Comparison of ENCODE assay signal across 8 cellular contexts in genomic region chr7:128477336-128477690, GRCh38. TPM values are rescaled to one million over a fixed set of nuclear protein-coding genes. Genes with fewer than 3 reads are reported as not detected.
DNase-seq lines count a peak whose midpoint lies in the region; ATAC-seq and TF ChIP-seq lines count a peak whose summit lies in the region.
"Not testable (repeated sequence)": the region's sequence is repeated elsewhere in the genome, so short reads cannot be mapped to it uniquely, and the experiment has no call there.

No MANE protein-coding gene starts in this region.

- ATAC-seq in CD4-positive, CD25-positive, alpha-beta regulatory T cell (ENCODE audit: low read depth in 2 of 2); RWPE2 (ENCODE audit: low read depth); activated naive CD4-positive, alpha-beta T cell treated with anti-CD3 and anti-CD28 coated beads, Interleukin-2, amount 50 U/mL, for 72 hours: not testable (repeated sequence)
- peak; percentile 1 for ATAC-seq in HG03175 (IDR thresholded peaks at IDR 0.05; ENCODE audit: unreplicated experiment)

- peak overlapping the region; percentile 91 to 97 (median 96) for H3K27ac Mint-ChIP-seq in CD4-positive, CD25-positive, alpha-beta regulatory T cell
- peak overlapping the region; percentile 99 to 100 for H3K27ac Mint-ChIP-seq in activated naive CD4-positive, alpha-beta T cell treated with anti-CD3 and anti-CD28 coated beads, Interleukin-2, amount 50 U/mL, for 72 hours
- H3K27ac Mint-ChIP-seq in nephron progenitor cell: peak overlapping the region; percentile 99

- TF ChIP-seq CTCF in RWPE2 (IDR thresholded peaks at IDR 0.05; ENCODE audit: poor library complexity, severe bottlenecking); nephron progenitor cell (IDR thresholded peaks at IDR 0.05); stomach (IDR thresholded peaks at IDR 0.05): not testable (repeated sequence)

- not testable (repeated sequence) for TF ChIP-seq POLR2A in stomach (IDR thresholded peaks at IDR 0.05)

- intact Hi-C loops in stomach (cut with DNase I; ENCODE audit: low total_unique reads): not testable (repeated sequence)

- WGBS in stomach, 5 donors: 1 to 4% (median 2%) methylated on average over 4 of the region's 4 CpGs

- H3K27me3 Mint-ChIP-seq in CD4-positive, CD25-positive, alpha-beta regulatory T cell; nephron progenitor cell (ENCODE audit: low read depth, poor library complexity): not testable (repeated sequence)

- not testable (repeated sequence) for DNase-seq in CD4-positive, CD25-positive, alpha-beta regulatory T cell; RWPE2 (ENCODE audit: low spot score); activated naive CD4-positive, alpha-beta T cell treated with anti-CD3 and anti-CD28 coated beads, Interleukin-2, amount 50 U/mL, for 72 hours (ENCODE audit: low spot score in 2 of 2); nephron progenitor cell; stomach

- H3K9me3 ChIP-seq in CD4-positive, CD25-positive, alpha-beta regulatory T cell (ENCODE audit: control insufficient read depth in 2 of 2, low read length in 2 of 2); RWPE2 (ENCODE audit: severe bottlenecking); endocrine pancreas (ENCODE audit: control insufficient read depth, low read length); iPS-18a (ENCODE audit: control insufficient read depth, low read depth, low read length); stomach: not testable (repeated sequence)

- not testable (repeated sequence) for H3K9me3 Mint-ChIP-seq in CD4-positive, CD25-positive, alpha-beta regulatory T cell; activated naive CD4-positive, alpha-beta T cell treated with anti-CD3 and anti-CD28 coated beads, Interleukin-2, amount 50 U/mL, for 72 hours; nephron progenitor cell

- not testable (repeated sequence) for H3K27me3 ChIP-seq in CD4-positive, CD25-positive, alpha-beta regulatory T cell (ENCODE audit: control insufficient read depth, insufficient read depth, low read length); RWPE2 (ENCODE audit: insufficient read depth, poor library complexity, severe bottlenecking); endocrine pancreas (ENCODE audit: control insufficient read depth, insufficient read depth, low read length); iPS-18a (ENCODE audit: control insufficient read depth, insufficient read depth, low read length); stomach

- H3K9ac ChIP-seq in endocrine pancreas (ENCODE audit: control insufficient read depth, insufficient read depth, low read length) (peak overlapping the region; percentile 87), iPS-18a (ENCODE audit: low read length) (peak overlapping the region; percentile 96)

- H3K4me3 ChIP-seq in CD4-positive, CD25-positive, alpha-beta regulatory T cell (ENCODE audit: low read depth, low read length): peak overlapping the region; percentile 80
- H3K4me3 ChIP-seq in RWPE2 (ENCODE audit: severe bottlenecking) (peak overlapping the region; percentile 57), endocrine pancreas (ENCODE audit: control insufficient read depth, insufficient read depth, low read length) (peak overlapping the region; percentile 76), iPS-18a (ENCODE audit: low read length) (peak overlapping the region; percentile 68), stomach (peak overlapping the region; percentile 65 to 91 (median 85))

- TF ChIP-seq EP300 in stomach (IDR thresholded peaks at IDR 0.05): not testable (repeated sequence)

- H3K4me1 Mint-ChIP-seq in CD4-positive, CD25-positive, alpha-beta regulatory T cell: peaks cover 16 to 30% (median 20%) of the 10 kb centered on the region in 4 donors
- H3K4me1 Mint-ChIP-seq in nephron progenitor cell: peaks cover 29% of the 10 kb centered on the region

- H3K4me3 Mint-ChIP-seq in CD4-positive, CD25-positive, alpha-beta regulatory T cell: peak overlapping the region; percentile 98 to 99 (median 98)
- peak overlapping the region; percentile 100 for H3K4me3 Mint-ChIP-seq in nephron progenitor cell

- peak overlapping the region; percentile 85 for H3K27ac ChIP-seq in CD4-positive, CD25-positive, alpha-beta regulatory T cell (ENCODE audit: insufficient read depth, low read length, poor library complexity, severe bottlenecking)
- H3K27ac ChIP-seq in RWPE2 (ENCODE audit: poor library complexity, severe bottlenecking) (peak overlapping the region; percentile 62), iPS-18a (ENCODE audit: low read length) (peak overlapping the region; percentile 82), stomach (peak overlapping the region; percentile 62 to 89 (median 86))

- peaks cover 16% of the 10 kb centered on the region for H3K36me3 ChIP-seq in CD4-positive, CD25-positive, alpha-beta regulatory T cell (ENCODE audit: control insufficient read depth, insufficient read depth, low read length)
- H3K36me3 ChIP-seq in RWPE2 (ENCODE audit: low read depth) (peaks cover 24% of the 10 kb centered on the region), iPS-18a (ENCODE audit: control insufficient read depth, low read depth, low read length) (peaks cover 14% of the 10 kb centered on the region), stomach (peaks cover 16 to 32% (median 30%) of the 10 kb centered on the region in 4 donors)
- H3K36me3 ChIP-seq in endocrine pancreas (ENCODE audit: control insufficient read depth, insufficient read depth, low read length): not testable (repeated sequence)

- peaks cover 14% of the 10 kb centered on the region for H3K4me1 ChIP-seq in CD4-positive, CD25-positive, alpha-beta regulatory T cell (ENCODE audit: control insufficient read depth, insufficient read depth, low read length, poor library complexity, severe bottlenecking)
- H3K4me1 ChIP-seq in RWPE2 (ENCODE audit: insufficient read depth, poor library complexity, severe bottlenecking); endocrine pancreas (ENCODE audit: control insufficient read depth, insufficient read depth, low read length); iPS-18a (ENCODE audit: control insufficient read depth, low read depth, low read length): not testable (repeated sequence)
- peaks cover 13 to 31% (median 23%) of the 10 kb centered on the region in 4 donors for H3K4me1 ChIP-seq in stomach

- not testable (repeated sequence) for H3K36me3 Mint-ChIP-seq in CD4-positive, CD25-positive, alpha-beta regulatory T cell
- H3K36me3 Mint-ChIP-seq in activated naive CD4-positive, alpha-beta T cell treated with anti-CD3 and anti-CD28 coated beads, Interleukin-2, amount 50 U/mL, for 72 hours: peaks cover 16% of the 10 kb centered on the region in 2 donors
- peaks cover 20% of the 10 kb centered on the region for H3K36me3 Mint-ChIP-seq in nephron progenitor cell (ENCODE audit: low read depth)

RNA-seq across cellular contexts. Expression of gene METTL2B, which starts 0.8 kb away (rescaled TPM):
- 19.6 TPM for total RNA-seq in CD4-positive, CD25-positive, alpha-beta regulatory T cell
- 10 to 100 TPM in 3 of 4 donors, 1 to 10 TPM in 1; 9.2 to 17.0 (median 13.8) TPM for polyA plus RNA-seq in CD4-positive, CD25-positive, alpha-beta regulatory T cell
- total RNA-seq in activated naive CD4-positive, alpha-beta T cell treated with anti-CD3 and anti-CD28 coated beads, Interleukin-2, amount 50 U/mL, for 72 hours: 10 to 100 TPM; 31.1 to 34.1 TPM
- total RNA-seq in stomach: 10 to 100 TPM; 10.3 to 21.5 (median 12.5) TPM
- 10 to 100 TPM in 2 of 3 donors, 1 to 10 TPM in 1; 7.8 to 12.8 (median 11.7) TPM for polyA plus RNA-seq in stomach

RNA-seq across cellular contexts. Expression of gene HILPDA, which starts 21.6 kb away (rescaled TPM):
- total RNA-seq in CD4-positive, CD25-positive, alpha-beta regulatory T cell: 4.1 TPM
- polyA plus RNA-seq in CD4-positive, CD25-positive, alpha-beta regulatory T cell: 1 to 10 TPM; 1.6 to 8.8 (median 5.5) TPM
- total RNA-seq in activated naive CD4-positive, alpha-beta T cell treated with anti-CD3 and anti-CD28 coated beads, Interleukin-2, amount 50 U/mL, for 72 hours: 100 to 1,000 TPM in 1 of 2 donors, 10 to 100 TPM in 1; 20.3 to 239 TPM
- 10 to 100 TPM in 1 of 5 donors, 1 to 10 TPM in 2, under 1 TPM in 1, not detected in 1; 0.45 to 38.2 (median 2.3) TPM for total RNA-seq in stomach
- 10 to 100 TPM in 2 of 3 donors, 1 to 10 TPM in 1; 8.1 to 25.8 (median 14.2) TPM for polyA plus RNA-seq in stomach
